Comparison of ENCODE assay signal across 14 cellular contexts in the genomic region with DNA sequence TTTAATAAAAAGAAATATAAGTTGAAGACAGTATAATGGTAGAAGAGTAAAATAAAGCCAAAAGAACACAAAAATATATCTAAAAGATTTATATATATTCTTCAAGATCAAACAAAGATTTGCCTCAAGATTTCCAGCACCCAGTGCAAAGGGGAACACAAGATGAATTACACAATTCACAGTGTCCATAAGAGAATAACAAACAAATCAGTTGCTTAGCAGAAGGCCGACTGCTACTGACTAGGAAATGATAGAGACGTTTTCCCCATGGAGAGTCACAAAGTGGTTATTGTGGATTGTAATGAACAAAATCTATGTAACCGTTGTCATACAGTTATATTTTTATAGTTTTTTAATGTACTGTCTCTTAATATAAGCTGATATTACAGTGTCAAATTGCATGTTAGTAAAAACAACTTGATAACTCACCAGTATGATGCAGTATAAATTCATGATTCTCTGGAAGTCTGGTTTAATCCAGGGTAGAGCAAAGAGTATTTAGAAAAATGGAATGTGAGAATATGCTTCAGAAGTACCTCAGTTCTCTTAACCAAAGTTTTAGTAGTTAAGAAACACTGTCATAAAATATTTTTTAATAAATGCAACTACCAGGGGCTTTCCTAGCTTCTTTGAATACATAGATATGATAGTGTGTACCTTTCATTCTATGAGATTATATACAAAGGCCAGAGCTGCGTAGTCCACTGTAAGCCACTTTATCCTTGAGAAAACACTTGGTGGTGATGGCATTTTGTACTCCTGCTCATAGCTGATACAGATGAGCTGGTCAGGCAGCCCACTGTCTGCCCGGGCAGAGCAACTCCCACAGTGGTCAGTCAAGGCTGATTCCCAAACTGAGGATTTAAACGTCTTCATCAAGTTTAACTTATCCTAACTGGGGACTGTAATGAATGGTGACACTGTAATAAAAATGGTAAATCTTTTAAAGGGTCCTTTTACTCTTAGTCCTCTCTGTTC.
"Had no signal": no experiment of that assay in that cellular context is flagged by ENCODE, and none has a peak within 500 bp of the region (broad histone marks: within the 10 kb centered on the region; RNA-seq: fewer than 3 reads in every experiment).

No MANE protein-coding gene starts in this region.

- H3K4me1 Mint-ChIP-seq: activated CD4-positive, alpha-beta T cell treated with anti-CD3 and anti-CD28 coated beads for 36 hours; activated naive CD8-positive, alpha-beta T cell treated with anti-CD3 and anti-CD28 coated beads for 36 hours; naive thymus-derived CD8-positive, alpha-beta T cell; stimulated activated naive B cell treated with anti-CD40 and anti-IgM and Interleukin-4, amounts not matched to agents 10 μg/mL and 1 μg/mL and 100 μg/mL, for 72 hours had no signal

- H3K9me3 ChIP-seq: tibial artery had no signal

- H3K4me3 Mint-ChIP-seq: activated CD4-positive, alpha-beta T cell treated with anti-CD3 and anti-CD28 coated beads for 36 hours; activated naive CD8-positive, alpha-beta T cell treated with anti-CD3 and anti-CD28 coated beads for 36 hours; effector memory CD8-positive, alpha-beta T cell; naive thymus-derived CD8-positive, alpha-beta T cell; stimulated activated naive B cell treated with anti-CD40 and anti-IgM and Interleukin-4, amounts not matched to agents 10 μg/mL and 1 μg/mL and 100 μg/mL, for 72 hours had no signal

- H3K4me3 ChIP-seq: cardiac muscle cell, tibial artery had no signal

- H3K27ac ChIP-seq: cardiac muscle cell, tibial artery had no signal

- H3K27ac Mint-ChIP-seq: activated CD4-positive, alpha-beta T cell treated with anti-CD3 and anti-CD28 coated beads for 36 hours; activated naive CD8-positive, alpha-beta T cell treated with anti-CD3 and anti-CD28 coated beads for 36 hours; effector memory CD8-positive, alpha-beta T cell; naive thymus-derived CD8-positive, alpha-beta T cell; stimulated activated naive B cell treated with anti-CD40 and anti-IgM and Interleukin-4, amounts not matched to agents 10 μg/mL and 1 μg/mL and 100 μg/mL, for 72 hours had no signal

- H3K36me3 Mint-ChIP-seq: activated naive CD8-positive, alpha-beta T cell treated with anti-CD3 and anti-CD28 coated beads for 36 hours; naive thymus-derived CD8-positive, alpha-beta T cell; stimulated activated naive B cell treated with anti-CD40 and anti-IgM and Interleukin-4, amounts not matched to agents 10 μg/mL and 1 μg/mL and 100 μg/mL, for 72 hours had no signal

- H3K27me3 ChIP-seq: cardiac muscle cell, tibial artery had no signal

- DNase-seq: activated CD4-positive, alpha-beta T cell treated with anti-CD3 and anti-CD28 coated beads for 36 hours; activated CD4-positive, alpha-beta T cell treated with anti-CD3 and anti-CD28 coated beads, Interleukin-2, amount 50 U/mL, for 48 hours; activated naive CD4-positive, alpha-beta T cell; activated naive CD8-positive, alpha-beta T cell treated with anti-CD3 and anti-CD28 coated beads for 36 hours; amniotic stem cell; dermis blood vessel endothelial cell; effector memory CD8-positive, alpha-beta T cell; foreskin fibroblast; mesendoderm; naive thymus-derived CD8-positive, alpha-beta T cell; stimulated activated naive B cell treated with anti-CD40 and anti-IgM and Interleukin-4, amounts not matched to agents 10 μg/mL and 1 μg/mL and 100 μg/mL, for 72 hours; SW 1271; tibial artery had no signal

- ATAC-seq: activated CD4-positive, alpha-beta T cell treated with anti-CD3 and anti-CD28 coated beads for 36 hours; effector memory CD8-positive, alpha-beta T cell; naive thymus-derived CD8-positive, alpha-beta T cell; stimulated activated naive B cell treated with anti-CD40 and anti-IgM and Interleukin-4, amounts not matched to agents 10 μg/mL and 1 μg/mL and 100 μg/mL, for 72 hours had no signal

- H3K27me3 Mint-ChIP-seq: activated CD4-positive, alpha-beta T cell treated with anti-CD3 and anti-CD28 coated beads for 36 hours; activated naive CD8-positive, alpha-beta T cell treated with anti-CD3 and anti-CD28 coated beads for 36 hours; effector memory CD8-positive, alpha-beta T cell; naive thymus-derived CD8-positive, alpha-beta T cell; stimulated activated naive B cell treated with anti-CD40 and anti-IgM and Interleukin-4, amounts not matched to agents 10 μg/mL and 1 μg/mL and 100 μg/mL, for 72 hours had no signal

- H3K4me1 ChIP-seq: tibial artery had no signal

- H3K36me3 ChIP-seq: cardiac muscle cell, tibial artery had no signal
